15 cellular contexts compared by ENCODE assay signal in the genomic region with DNA sequence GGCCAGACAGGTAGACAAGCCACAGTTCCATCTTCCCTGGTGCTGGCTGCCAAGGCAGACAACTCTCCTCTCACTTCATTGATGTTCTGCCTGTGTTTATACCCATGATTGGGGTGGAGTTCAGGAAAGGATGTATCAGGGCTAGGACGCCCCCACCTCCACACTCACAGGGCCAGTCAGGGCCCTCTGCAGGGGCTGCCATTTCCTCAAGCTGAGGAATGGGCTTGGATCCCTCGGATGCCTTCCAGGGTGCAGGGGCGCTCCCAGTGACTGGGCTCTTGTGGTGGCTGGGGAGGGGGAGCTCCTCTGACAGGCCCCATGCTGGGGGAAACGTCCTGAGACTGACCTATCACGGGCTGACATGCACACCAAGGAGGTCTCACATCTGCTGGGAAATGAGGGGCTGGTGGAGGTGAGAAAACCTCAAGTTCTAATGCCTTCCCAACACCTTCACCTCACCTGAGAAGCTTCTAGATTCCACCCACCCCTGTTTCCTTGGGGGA. TPM values are rescaled to one million over a fixed set of nuclear protein-coding genes. Genes with fewer than 3 reads are reported as not detected.
A peak's percentile ranks its signal among the peaks of the same experiment; 100 is the strongest.
DNase-seq lines count a peak whose midpoint lies in the region; ATAC-seq and TF ChIP-seq lines count a peak whose summit lies in the region.
"Had no signal": no experiment of that assay in that cellular context is flagged by ENCODE, and none has a peak within 500 bp of the region (broad histone marks: within the 10 kb centered on the region; RNA-seq: fewer than 3 reads in every experiment).

No MANE protein-coding gene starts in this region.

- no peak for DNase-seq in CD8-positive, alpha-beta T cell
- DNase-seq in activated CD8-positive, alpha-beta T cell treated with anti-CD3 and anti-CD28 coated beads for 36 hours: peak; percentile 54
- DNase-seq in natural killer cell (no peak), GM20000 (ENCODE audit: low spot score) (no peak), UCSD-AML1 (lab: John Stamatoyannopoulos, UW; ENCODE audit: unreplicated experiment) (no peak), amygdala (lab: John Stamatoyannopoulos, UW) (no peak), HAP-1 (ENCODE audit: low spot score in 2 of 2) (no peak)
- DNase-seq: dorsolateral prefrontal cortex, left ventricle myocardium inferior, NCI-H146, NCI-H526, SHP77 treated with DMSO at 0.1 percent for 48 hours had no signal

- H3K27ac ChIP-seq in CD8-positive, alpha-beta T cell (ENCODE audit: low read depth, low read length): no peak overlapping the region
- H3K27ac ChIP-seq: left ventricle myocardium inferior, neural progenitor cell had no signal

- in situ Hi-C loops in HAP-1 (cut with MboI; ENCODE audit: low sequenced_read_pairs): no loop called here

- H3K9me3 ChIP-seq in CD8-positive, alpha-beta T cell (ENCODE audit: low read length): no peaks in the 10 kb centered on the region
- no peaks in the 10 kb centered on the region for H3K9me3 ChIP-seq in HAP-1
- H3K9me3 ChIP-seq: left ventricle myocardium inferior had no signal

- peak; percentile 54 for TF ChIP-seq POLR2A in GM19193 (IDR thresholded peaks at IDR 0.05; ENCODE audit: extremely low read depth, insufficient read depth, insufficient read length)

- no peak for ATAC-seq in CD8-positive, alpha-beta T cell
- ATAC-seq in activated CD8-positive, alpha-beta T cell treated with anti-CD3 and anti-CD28 coated beads for 36 hours: peak; percentile 3
- ATAC-seq in natural killer cell: peak in 1 of 3 donors; percentile 20
- ATAC-seq: sciatic nerve had no signal

- H3K27me3 ChIP-seq in CD8-positive, alpha-beta T cell (ENCODE audit: insufficient read depth, low read length): no peaks in the 10 kb centered on the region
- peaks cover 56% of the 10 kb centered on the region for H3K27me3 ChIP-seq in HAP-1 (ENCODE audit: low read depth)
- H3K27me3 ChIP-seq: dorsolateral prefrontal cortex, neural progenitor cell had no signal

- no peaks in the 10 kb centered on the region for H3K36me3 ChIP-seq in CD8-positive, alpha-beta T cell (ENCODE audit: insufficient read depth, low read length)
- H3K36me3 ChIP-seq in HAP-1 (replicated peaks): no peaks in the 10 kb centered on the region
- H3K36me3 ChIP-seq: left ventricle myocardium inferior, neural progenitor cell had no signal

- H3K4me3 Mint-ChIP-seq in CD8-positive, alpha-beta T cell: peak overlapping the region; percentile 45
- peak overlapping the region; percentile 63 for H3K4me3 Mint-ChIP-seq in activated CD8-positive, alpha-beta T cell treated with anti-CD3 and anti-CD28 coated beads for 36 hours
- H3K4me3 Mint-ChIP-seq in natural killer cell: peak overlapping the region; percentile 29
- H3K4me3 Mint-ChIP-seq: neural progenitor cell had no signal

- H3K9me3 Mint-ChIP-seq in CD8-positive, alpha-beta T cell: no peaks in the 10 kb centered on the region
- H3K9me3 Mint-ChIP-seq in activated CD8-positive, alpha-beta T cell treated with anti-CD3 and anti-CD28 coated beads for 36 hours: no peaks in the 10 kb centered on the region
- no peaks in the 10 kb centered on the region for H3K9me3 Mint-ChIP-seq in natural killer cell
- H3K9me3 Mint-ChIP-seq: neural progenitor cell had no signal

- CTCF ChIA-PET in CD8-positive, alpha-beta T cell (lab: Charles Lee): interaction anchor here (1.3 to 6.2 kb wide), 5 partner anchors 12 to 37 kb away, joined by 3 to 63 read pairs (median 10); no protein-coding TSS in a partner anchor
- CTCF ChIA-PET in activated CD8-positive, alpha-beta T cell treated with anti-CD3 and anti-CD28 coated beads for 36 hours (lab: Charles Lee): interaction anchor here (0.6 to 5.3 kb wide), 14 partner anchors 9 to 367 kb away, joined by 3 to 35 read pairs (median 5); a partner anchor contains a TSS

- POLR2A ChIA-PET in CD8-positive, alpha-beta T cell (lab: Charles Lee): interaction anchor here (0.6 to 1.4 kb wide), 3 partner anchors 29 to 244 kb away, joined by 3 to 8 read pairs (median 4); no protein-coding TSS in a partner anchor
- POLR2A ChIA-PET in activated CD8-positive, alpha-beta T cell treated with anti-CD3 and anti-CD28 coated beads for 36 hours (lab: Charles Lee): interaction anchor here (0.7 to 7.9 kb wide), 17 partner anchors 9 to 143 kb away, joined by 3 to 141 read pairs (median 3); a partner anchor contains a TSS

- peaks cover 66% of the 10 kb centered on the region for H3K4me1 ChIP-seq in CD8-positive, alpha-beta T cell (ENCODE audit: insufficient read depth, low read length)
- H3K4me1 ChIP-seq in HAP-1: no peaks in the 10 kb centered on the region

- no peaks in the 10 kb centered on the region for H3K27me3 Mint-ChIP-seq in CD8-positive, alpha-beta T cell (ENCODE audit: low read depth)
- H3K27me3 Mint-ChIP-seq in activated CD8-positive, alpha-beta T cell treated with anti-CD3 and anti-CD28 coated beads for 36 hours: no peaks in the 10 kb centered on the region
- no peaks in the 10 kb centered on the region for H3K27me3 Mint-ChIP-seq in natural killer cell (ENCODE audit: low read depth in 2 of 2)

- H3K4me1 Mint-ChIP-seq in CD8-positive, alpha-beta T cell (ENCODE audit: low read depth): peaks cover 70% of the 10 kb centered on the region
- H3K4me1 Mint-ChIP-seq in activated CD8-positive, alpha-beta T cell treated with anti-CD3 and anti-CD28 coated beads for 36 hours (ENCODE audit: low read depth): peaks cover 87% of the 10 kb centered on the region
- peaks cover 63 to 84% of the 10 kb centered on the region in 2 donors for H3K4me1 Mint-ChIP-seq in natural killer cell

- H3K36me3 Mint-ChIP-seq in CD8-positive, alpha-beta T cell: no peaks in the 10 kb centered on the region
- H3K36me3 Mint-ChIP-seq in activated CD8-positive, alpha-beta T cell treated with anti-CD3 and anti-CD28 coated beads for 36 hours (ENCODE audit: low read depth): peaks cover 6% of the 10 kb centered on the region
- H3K36me3 Mint-ChIP-seq in natural killer cell: no peaks in the 10 kb centered on the region
- H3K36me3 Mint-ChIP-seq: neural progenitor cell had no signal

- peak overlapping the region; percentile 41 for H3K27ac Mint-ChIP-seq in CD8-positive, alpha-beta T cell
- H3K27ac Mint-ChIP-seq in activated CD8-positive, alpha-beta T cell treated with anti-CD3 and anti-CD28 coated beads for 36 hours: peak overlapping the region; percentile 84
- H3K27ac Mint-ChIP-seq in natural killer cell: peak overlapping the region; percentile 32 to 70
- H3K27ac Mint-ChIP-seq: neural progenitor cell had no signal

- H3K4me3 ChIP-seq in CD8-positive, alpha-beta T cell (ENCODE audit: low read depth, low read length): no peak overlapping the region
- no peak overlapping the region for H3K4me3 ChIP-seq in HAP-1
- H3K4me3 ChIP-seq: dorsolateral prefrontal cortex, left ventricle myocardium inferior, neural progenitor cell had no signal

- TF ChIP-seq CTCF in CD8-positive, alpha-beta T cell (IDR thresholded peaks at IDR 0.05): no peak
- TF ChIP-seq CTCF in activated CD8-positive, alpha-beta T cell treated with anti-CD3 and anti-CD28 coated beads for 36 hours (IDR thresholded peaks at IDR 0.05): no peak
- TF ChIP-seq CTCF in natural killer cell (IDR thresholded peaks at IDR 0.05): no peak
- no peak for TF ChIP-seq CTCF in GM20000 (IDR thresholded peaks at IDR 0.05; ENCODE audit: extremely low read depth, missing control alignments)

- intact Hi-C loops in CD8-positive, alpha-beta T cell (cut with DNase I, micrococcal nuclease): loop anchor here in 1 of 2 experiments (5.0 kb wide), 1 partner anchor 35 kb away; no protein-coding TSS in a partner anchor
- intact Hi-C loops in activated CD8-positive, alpha-beta T cell treated with anti-CD3 and anti-CD28 coated beads for 36 hours (cut with micrococcal nuclease): loop anchor here (2.0 to 5.0 kb wide), 3 partner anchors 18 to 385 kb away; a partner anchor contains a TSS
- intact Hi-C loops in natural killer cell (cut with micrococcal nuclease): loop anchor here (5.0 kb wide), 1 partner anchor 35 kb away; no protein-coding TSS in a partner anchor

RNA-seq across cellular contexts. Expression of a gene that starts 31.4 kb away (rescaled TPM):
- total RNA-seq in CD8-positive, alpha-beta T cell: 1 to 10 TPM; 8.8 to 9.4 TPM
- 10 to 100 TPM; 62.4 TPM for total RNA-seq in activated CD8-positive, alpha-beta T cell treated with anti-CD3 and anti-CD28 coated beads for 36 hours
- total RNA-seq in natural killer cell: 10 to 100 TPM in 1 of 3 donors, 1 to 10 TPM in 2; 4.7 to 46.2 (median 9.0) TPM

RNA-seq across cellular contexts. Expression of a gene that starts 34.9 kb away (rescaled TPM):
- not detected for total RNA-seq in CD8-positive, alpha-beta T cell
- total RNA-seq in activated CD8-positive, alpha-beta T cell treated with anti-CD3 and anti-CD28 coated beads for 36 hours: under 1 TPM; 0.29 to 0.31 TPM
- 1 to 10 TPM in 1 of 3 donors, not detected in 2; 5.1 TPM for total RNA-seq in natural killer cell

RNA-seq across cellular contexts. Expression of a gene that starts 58.6 kb away (rescaled TPM):
- 10 to 100 TPM; 21.7 to 23.1 TPM for total RNA-seq in CD8-positive, alpha-beta T cell
- 10 to 100 TPM; 48.8 to 53.3 TPM for total RNA-seq in activated CD8-positive, alpha-beta T cell treated with anti-CD3 and anti-CD28 coated beads for 36 hours
- 10 to 100 TPM; 25.1 to 38.7 (median 29.0) TPM for total RNA-seq in natural killer cell
